Comparison of ENCODE assay signal across 13 cellular contexts in genomic region chr20:8433286-8433685, GRCh38.
"Had no signal": no experiment of that assay in that cellular context is flagged by ENCODE, and none has a peak within 500 bp of the region (broad histone marks: within the 10 kb centered on the region; RNA-seq: fewer than 3 reads in every experiment).

No MANE protein-coding gene starts in this region.

- H3K27me3 ChIP-seq: foreskin keratinocyte, ovary had no signal

- H3K4me1 ChIP-seq: foreskin keratinocyte had no signal

- DNase-seq: activated CD4-positive, alpha-beta T cell treated with anti-CD3 and anti-CD28 coated beads, Interleukin-2, amount 10 ng/mL, durations not matched to agents 7 days and 5 days; activated CD4-positive, CD25-positive, alpha-beta regulatory T cell; activated CD8-positive, alpha-beta memory T cell treated with anti-CD3 and anti-CD28 coated beads for 24 hours; activated naive CD4-positive, alpha-beta T cell treated with anti-CD3 and anti-CD28 coated beads for 36 hours; foreskin keratinocyte; mammary epithelial cell; ovary; stimulated activated CD4-positive, alpha-beta T cell treated with anti-CD3 and anti-CD28 coated beads, Interleukin-4, amount 100 ng/mL, for 4 hours; T-helper 17 cell had no signal

- H3K27ac ChIP-seq: foreskin keratinocyte, ovary had no signal

- H3K4me3 ChIP-seq: ovary had no signal

- H3K9me3 ChIP-seq: ovary had no signal

- FAIRE-seq: colon, endothelial cell of umbilical vein, TTC549, urothelium cell line had no signal

- H3K36me3 ChIP-seq: ovary had no signal
